14 cellular contexts compared by ENCODE assay signal in the genomic region with DNA sequence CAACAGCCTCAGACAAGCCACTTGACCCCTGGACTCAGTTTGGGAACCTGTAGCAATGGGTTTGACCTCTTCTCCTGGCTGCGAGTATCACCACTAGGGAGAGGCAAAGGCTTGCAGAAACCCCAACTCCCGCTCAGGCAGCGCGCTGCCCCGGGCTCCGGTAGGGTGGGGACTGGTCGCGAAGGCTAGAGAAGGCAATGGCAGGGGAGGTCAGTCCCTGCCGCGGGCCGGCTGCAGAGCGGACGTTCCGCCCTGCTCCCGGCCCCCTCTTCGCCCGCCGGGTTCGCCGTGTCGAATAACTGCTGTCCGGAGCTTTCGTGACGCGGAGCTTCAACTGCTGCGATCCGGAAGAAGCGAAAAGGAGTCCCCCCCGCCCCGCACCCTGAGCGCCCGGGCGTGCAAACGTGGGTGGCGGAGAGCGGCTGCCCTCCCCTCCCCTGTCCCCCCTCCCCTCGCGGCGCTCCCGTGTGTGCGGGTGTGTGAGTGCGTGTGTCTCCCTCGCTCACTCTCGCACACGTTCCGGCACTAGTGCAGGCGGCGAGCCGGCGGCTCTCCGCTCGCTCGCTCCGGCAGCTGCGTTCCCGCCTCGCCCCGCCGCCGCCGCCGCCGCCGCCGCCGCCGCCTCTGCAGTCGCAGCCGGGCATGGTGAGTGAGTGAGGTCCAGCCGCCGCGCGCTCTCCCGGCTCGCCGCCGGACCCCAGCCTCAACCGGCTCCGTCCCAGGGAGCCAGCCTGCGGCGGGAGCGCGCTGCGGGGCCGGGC. TPM values are rescaled to one million over a fixed set of nuclear protein-coding genes. Genes with fewer than 3 reads are reported as not detected.
DNase-seq lines count a peak whose midpoint lies in the region; ATAC-seq, FAIRE-seq and TF ChIP-seq lines count a peak whose summit lies in the region.
"Had no signal": no experiment of that assay in that cellular context is flagged by ENCODE, and none has a peak within 500 bp of the region (broad histone marks: within the 10 kb centered on the region; RNA-seq: fewer than 3 reads in every experiment).

No MANE protein-coding gene starts in this region.

- 0 out of 2 replicates have a peak, but pooled peaks cover 4% of the 10 kb centered on the region for H3K9me2 ChIP-seq in GM23338 (ENCODE audit: insufficient read depth)

- TF ChIP-seq EP300 in HepG2 (IDR thresholded peaks at IDR 0.05; ENCODE audit: low read depth in 2 of 2, low read length in 2 of 2) (no peak), HepG2 (CRISPR knock-in tag; IDR thresholded peaks at IDR 0.05; ENCODE audit: borderline replicate concordance) (no peak)

- peak overlapping the region; percentile 43; the same call in 1 of the 2 replicates for H2AFZ ChIP-seq in GM23338
- no peak overlapping the region for H2AFZ ChIP-seq in HepG2 (ENCODE audit: low read length)

- no TSS peak for BruUV-seq in HepG2 (replicated peaks; lab: Mats Ljungman, UMichigan)

- no peak for TF ChIP-seq RAD21 in HepG2 (CRISPR knock-in tag; IDR thresholded peaks at IDR 0.05)

- TF ChIP-seq POLR2A in HepG2 (IDR thresholded peaks at IDR 0.05; ENCODE audit: insufficient read depth in 1 of 2, low read depth in 2 of 2, low read length in 2 of 2) (no peak), spleen (IDR thresholded peaks at IDR 0.05) (no peak)

- H3K9me3 ChIP-seq in endodermal cell (ENCODE audit: control insufficient read depth, low read length) (no peaks in the 10 kb centered on the region), HepG2 (ENCODE audit: low read length) (no peaks in the 10 kb centered on the region), spleen (peaks cover 0 to 4% (median 0%) of the 10 kb centered on the region in 8 donors)

- TF ChIP-seq CTCF in GM23338 (conservative IDR thresholded peaks at IDR 0.05; ENCODE audit: low read depth in 2 of 2) (peak in 1 of 2 experiments; percentile 31; a peak in 1 of 4 replicates), endodermal cell (conservative IDR thresholded peaks at IDR 0.05) (peak; percentile 56), HepG2 (CRISPR knock-in tag; IDR thresholded peaks at IDR 0.05) (no peak), spleen (IDR thresholded peaks at IDR 0.05 in 8 of 11, conservative IDR thresholded peaks at IDR 0.05 in 3 of 11) (peak in 1 of 11 experiments; percentile 5), natural killer cell (IDR thresholded peaks at IDR 0.05) (no peak), GM10266 (IDR thresholded peaks at IDR 0.05; ENCODE audit: control insufficient read depth, insufficient read depth, low read depth, missing control alignments) (no peak)

- no peak for FAIRE-seq in HepG2 (lab: Jason Lieb, UNC)

- H3K27ac ChIP-seq in GM23338 (ENCODE audit: low read depth) (no peak overlapping the region), endodermal cell (ENCODE audit: low read depth, low read length) (no peak overlapping the region), HepG2 (ENCODE audit: extremely low read length, insufficient read depth, low read length) (no peak overlapping the region), spleen (no peak overlapping the region)

- DNase-seq in GM23338 (ENCODE audit: low spot score): peak; percentile 39
- peak; percentile 89 for DNase-seq in endodermal cell
- DNase-seq in HepG2 (ENCODE audit: low spot score): no peak
- DNase-seq in spleen: no peak
- no peak for DNase-seq in HPDE6-E6E7 (ENCODE audit: extremely low spot score)
- DNase-seq in stimulated activated CD4-positive, alpha-beta T cell treated with anti-CD3 and anti-CD28 coated beads, Interleukin-4, amount 100 ng/mL, for 4 hours: no peak
- no peak for DNase-seq in natural killer cell
- DNase-seq in GM10266 (ENCODE audit: extremely low spot score): no peak
- DNase-seq: activated CD4-positive, alpha-beta T cell treated with anti-CD3 and anti-CD28 coated beads, Interleukin-2, amount 10 ng/mL, durations not matched to agents 7 days and 5 days; DMS153; naive thymus-derived CD4-positive, alpha-beta T cell; NCI-H1436 had no signal

- no peaks in the 10 kb centered on the region for H3K36me3 ChIP-seq in GM23338 (ENCODE audit: insufficient read depth)
- no peaks in the 10 kb centered on the region for H3K36me3 ChIP-seq in endodermal cell (ENCODE audit: control insufficient read depth, insufficient read depth, low read length)
- no peaks in the 10 kb centered on the region for H3K36me3 ChIP-seq in HepG2 (replicated peaks in 1 of 2; ENCODE audit: control insufficient read depth in 1 of 2, insufficient read depth in 2 of 2, low read length in 2 of 2)
- H3K36me3 ChIP-seq in spleen: no peaks in the 10 kb centered on the region

- WGBS in endodermal cell (ENCODE audit: insufficient coverage in 1 of 2, insufficient read length in 1 of 2), 2 experiments: 0 to 1% methylated on average over 15 to 76 of the region's 85 CpGs
- WGBS in HepG2 (ENCODE audit: low lambda C conversion rate): 32% methylated on average over 15 of the region's 85 CpGs
- 3 to 21% (median 6%) methylated on average over 12 to 85 of the region's 85 CpGs for WGBS in spleen, 5 donors

- H3K9ac ChIP-seq in endodermal cell (ENCODE audit: extremely low read depth, low read length, poor library complexity, severe bottlenecking): no peak overlapping the region
- H3K9ac ChIP-seq in HepG2 (ENCODE audit: insufficient read depth, low read depth, low read length): no peak overlapping the region

- POLR2A ChIA-PET in HepG2 (lab: Yijun Ruan, JAX): no interaction called here

- peaks cover 27% of the 10 kb centered on the region for H3K27me3 Mint-ChIP-seq in GM23338 (ENCODE audit: insufficient read depth, low read depth, poor library complexity)
- peaks cover 74% of the 10 kb centered on the region for H3K27me3 Mint-ChIP-seq in endodermal cell (ENCODE audit: insufficient read depth)
- peaks cover 49 to 54% of the 10 kb centered on the region in 2 donors for H3K27me3 Mint-ChIP-seq in natural killer cell (ENCODE audit: low read depth in 2 of 2)

- intact Hi-C loops in HepG2 (cut with micrococcal nuclease; ENCODE audit: unreplicated experiment): no loop called here
- intact Hi-C loops in spleen (cut with DNase I; ENCODE audit: low total_unique reads): no loop called here
- intact Hi-C loops in natural killer cell (cut with micrococcal nuclease): no loop called here

- peak; percentile 74 for ATAC-seq in GM23338
- ATAC-seq in HepG2: no peak
- ATAC-seq in natural killer cell: no peak
- ATAC-seq: naive thymus-derived CD4-positive, alpha-beta T cell had no signal

- H4K20me1 ChIP-seq in GM23338 (replicated peaks; ENCODE audit: insufficient read depth): no peaks in the 10 kb centered on the region
- no peaks in the 10 kb centered on the region for H4K20me1 ChIP-seq in HepG2 (ENCODE audit: insufficient read depth, low read length)

- in situ Hi-C loops in HepG2 (cut with HindIII; ENCODE audit: extremely low pct_ligation_motif_present, low pct_unique_long_range_greater_than_20kb): no loop called here

- H3K27me3 ChIP-seq in GM23338 (ENCODE audit: insufficient read depth) (peaks cover 57% of the 10 kb centered on the region), endodermal cell (ENCODE audit: control insufficient read depth, insufficient read depth, low read length, poor library complexity, severe bottlenecking) (peaks cover 60% of the 10 kb centered on the region), HepG2 (ENCODE audit: control insufficient read depth in 1 of 2, insufficient read depth in 2 of 2, low read length in 2 of 2) (peaks cover 0 to 7% of the 10 kb centered on the region in 2 experiments; a peak in 3 of 5 replicates), spleen (replicated peaks in 1 of 7) (peaks cover 6 to 80% (median 48%) of the 10 kb centered on the region in 7 donors)

- H3K79me2 ChIP-seq in GM23338 (replicated peaks; ENCODE audit: insufficient read depth): no peaks in the 10 kb centered on the region
- H3K79me2 ChIP-seq in HepG2 (ENCODE audit: insufficient read depth, low read length): no peaks in the 10 kb centered on the region

- H3K27ac Mint-ChIP-seq in GM23338: no peak overlapping the region
- H3K27ac Mint-ChIP-seq in endodermal cell: no peak overlapping the region
- H3K27ac Mint-ChIP-seq in natural killer cell: no peak overlapping the region
- H3K27ac Mint-ChIP-seq: activated CD4-positive, alpha-beta T cell treated with anti-CD3 and anti-CD28 coated beads, Interleukin-2, amount 10 ng/mL, durations not matched to agents 7 days and 5 days; naive thymus-derived CD4-positive, alpha-beta T cell had no signal

- H3K4me2 ChIP-seq in GM23338 (peak overlapping the region; percentile 70; the same call in 1 of the 2 replicates), HepG2 (ENCODE audit: low read depth, low read length) (no peak overlapping the region)

- H3K4me1 ChIP-seq in GM23338 (ENCODE audit: insufficient read depth) (no peaks in the 10 kb centered on the region), endodermal cell (ENCODE audit: control insufficient read depth, insufficient read depth, low read length) (peaks cover 4% of the 10 kb centered on the region), HepG2 (ENCODE audit: insufficient read depth, low read length) (no peaks in the 10 kb centered on the region), spleen (peaks cover 0 to 13% (median 3%) of the 10 kb centered on the region in 6 donors)

- H3F3A ChIP-seq in GM23338 (replicated peaks; ENCODE audit: low read depth): no peaks in the 10 kb centered on the region

- H3K4me3 ChIP-seq in GM23338 (peak overlapping the region; percentile 49), endodermal cell (ENCODE audit: low read length) (peak overlapping the region; percentile 76), HepG2 (replicated peaks in 1 of 3; ENCODE audit: insufficient read depth in 1 of 3, low read depth in 2 of 3, low read length in 3 of 3) (no peak overlapping the region), spleen (peak overlapping the region in 6 of 8 donors; percentile 26 to 57 (median 28))

- H3K4me1 Mint-ChIP-seq in GM23338 (no peaks in the 10 kb centered on the region), endodermal cell (peaks cover 30% of the 10 kb centered on the region), natural killer cell (peaks cover 0 to 5% of the 10 kb centered on the region in 2 donors)

- H3K4me3 Mint-ChIP-seq in GM23338 (no peak overlapping the region), endodermal cell (peak overlapping the region; percentile 59), natural killer cell (no peak overlapping the region)
- H3K4me3 Mint-ChIP-seq: activated CD4-positive, alpha-beta T cell treated with anti-CD3 and anti-CD28 coated beads, Interleukin-2, amount 10 ng/mL, durations not matched to agents 7 days and 5 days had no signal

- CTCF ChIA-PET in HepG2 (lab: Yijun Ruan, JAX; ENCODE audit: low intra/inter-chr PET ratio, low total read pairs): no interaction called here

- H3K36me3 Mint-ChIP-seq in GM23338 (ENCODE audit: low read depth) (peaks cover 34% of the 10 kb centered on the region), endodermal cell (ENCODE audit: low read depth) (peaks cover 16% of the 10 kb centered on the region), natural killer cell (no peaks in the 10 kb centered on the region)

- H3K9me3 Mint-ChIP-seq in GM23338 (peaks cover 83% of the 10 kb centered on the region), endodermal cell (no peaks in the 10 kb centered on the region), natural killer cell (peaks cover 3 to 6% of the 10 kb centered on the region in 2 donors)
- H3K9me3 Mint-ChIP-seq: activated CD4-positive, alpha-beta T cell treated with anti-CD3 and anti-CD28 coated beads, Interleukin-2, amount 10 ng/mL, durations not matched to agents 7 days and 5 days had no signal

RNA-seq across cellular contexts. Expression of a gene that starts 0.8 kb away (rescaled TPM):
- 0.52 TPM in 1 of 2 replicates, not detected in the other for total RNA-seq in GM23338 (2014; rRNA removed; shearing (Covaris generic))
- not detected in 2 replicates for polyA plus RNA-seq in GM23338 (2016; fragmentation: Nextera tagmentation; extraction: Ambion mirVana)
- total RNA-seq in endodermal cell: 10 to 100 TPM in 1 of 2 donors, 1 to 10 TPM in 1; 6.7 to 14.4 TPM
- polyA plus RNA-seq in endodermal cell (2013, experiment 1 of 2): 2.2 TPM
- 2.3 TPM for polyA plus RNA-seq in endodermal cell (2013, experiment 2 of 2)
- not detected in 2 replicates for total RNA-seq in HepG2 (2016; rRNA removed; fragmentation: Illumina TruSeq; extraction: Trizol)
- not detected in 2 replicates for total RNA-seq in HepG2 (2016; cell fraction: cytosol; rRNA removed; fragmentation: Illumina TruSeq; extraction: Trizol; ENCODE audit: low read depth)
- not detected in 2 replicates for total RNA-seq in HepG2 (2016; cell fraction: insoluble cytoplasmic fraction; rRNA removed; fragmentation: Illumina TruSeq; extraction: Trizol)
- not detected in 2 replicates for total RNA-seq in HepG2 (2016; cell fraction: membrane; rRNA removed; fragmentation: Illumina TruSeq; extraction: Trizol)
- total RNA-seq in HepG2 (2016; cell fraction: nucleus; rRNA removed; fragmentation: Illumina TruSeq; extraction: Trizol): not detected in 2 replicates
- polyA plus RNA-seq in HepG2 (2011; rRNA removed): not detected in 2 replicates
- polyA plus RNA-seq in HepG2 (2011; cell fraction: cytosol; rRNA removed): not detected in 2 replicates
- polyA plus RNA-seq in HepG2 (2011; cell fraction: nucleus; rRNA removed): not detected in 2 replicates
- polyA plus RNA-seq in HepG2 (2012): not detected in 2 replicates
- not detected in 2 replicates for polyA plus RNA-seq in HepG2 (2016; cell fraction: cytosol; fragmentation: Illumina TruSeq; extraction: Trizol; ENCODE audit: low read depth)
- not detected in 2 replicates for polyA plus RNA-seq in HepG2 (2016; cell fraction: insoluble cytoplasmic fraction; fragmentation: Illumina TruSeq; extraction: Trizol; ENCODE audit: low read depth)
- not detected in 2 replicates for polyA plus RNA-seq in HepG2 (2016; cell fraction: membrane; fragmentation: Illumina TruSeq; extraction: Trizol; ENCODE audit: low read depth)
- not detected in 2 replicates for polyA plus RNA-seq in HepG2 (2016; cell fraction: nucleus; fragmentation: Illumina TruSeq; extraction: Trizol; ENCODE audit: insufficient read depth, low read depth)
- polyA minus RNA-seq in HepG2 (2011; rRNA and poly(A)+ RNA removed; ENCODE audit: low replicate concordance): not detected in 2 replicates
- polyA minus RNA-seq in HepG2 (2011; cell fraction: cytosol; rRNA and poly(A)+ RNA removed): not detected in 2 replicates
- polyA minus RNA-seq in HepG2 (2011; cell fraction: nucleus; rRNA and poly(A)+ RNA removed): not detected in 2 replicates
- total RNA-seq in spleen: under 1 TPM in 5 of 7 donors, not detected in 2; 0.07 to 0.35 (median 0.10) TPM
- polyA plus RNA-seq in spleen: under 1 TPM in 2 of 3 donors, not detected in 1; under 0.01 to 0.24 TPM
- total RNA-seq in natural killer cell: not detected
- total RNA-seq: activated CD4-positive, alpha-beta T cell treated with anti-CD3 and anti-CD28 coated beads, Interleukin-2, amount 10 ng/mL, durations not matched to agents 7 days and 5 days; fibroblast of lung; naive thymus-derived CD4-positive, alpha-beta T cell; RPMI7951 had no signal
- polyA plus RNA-seq: fibroblast of lung; naive thymus-derived CD4-positive, alpha-beta T cell had no signal

Comparison
In these comparisons a context has a peak if more than half of its experiments do, and no peak if none do; other contexts are left out.
1. DNase-seq: peak in GM23338 (single experiment) and endodermal cell (single experiment); none in HepG2 (single experiment), spleen (single experiment), HPDE6-E6E7 (single experiment), stimulated activated CD4-positive, alpha-beta T cell treated with anti-CD3 and anti-CD28 coated beads, Interleukin-4, amount 100 ng/mL, for 4 hours (0 of 2), natural killer cell (single experiment) and GM10266 (single experiment).
2. H3K4me3 ChIP-seq: peak in GM23338 (single experiment), endodermal cell (single experiment) and spleen (6 of 8); none in HepG2 (0 of 3).